In genomic region chr2:141508086-141508749, GRCh38 we compare ENCODE assay signal across 17 cellular contexts.
A peak's percentile ranks its signal among the peaks of the same experiment; 100 is the strongest.
DNase-seq lines count a peak whose midpoint lies in the region; ATAC-seq and TF ChIP-seq lines count a peak whose summit lies in the region.
"Had no signal": no experiment of that assay in that cellular context is flagged by ENCODE, and none has a peak within 500 bp of the region (broad histone marks: within the 10 kb centered on the region; RNA-seq: fewer than 3 reads in every experiment).

No MANE protein-coding gene starts in this region.

- no peak overlapping the region for H3K18ac ChIP-seq in IMR-90 (ENCODE audit: low read depth, low read length)

- H3K9me1 ChIP-seq in IMR-90 (ENCODE audit: insufficient read depth, low read length) = no peaks in the 10 kb centered on the region

- H3K9ac ChIP-seq in IMR-90 (ENCODE audit: low read depth, low read length) = no peak overlapping the region

- no peaks in the 10 kb centered on the region for H3K9me3 Mint-ChIP-seq in activated CD4-positive, alpha-beta T cell treated with anti-CD3 and anti-CD28 coated beads, Interleukin-2, amount 10 ng/mL, durations not matched to agents 24 days and 14 days
- H3K9me3 Mint-ChIP-seq: GM23338 had no signal

- peak overlapping the region; percentile 52; the same call in 1 of the 2 replicates for H2BK120ac ChIP-seq in IMR-90 (ENCODE audit: low read depth, low read length)

- H3K27ac Mint-ChIP-seq in activated CD4-positive, alpha-beta T cell treated with anti-CD3 and anti-CD28 coated beads, Interleukin-2, amount 10 ng/mL, durations not matched to agents 24 days and 14 days = no peak overlapping the region
- H3K27ac Mint-ChIP-seq: CD8-positive, alpha-beta T cell; GM23338 had no signal

- no TSS peak for BruUV-seq in IMR-90 (replicated peaks; lab: Mats Ljungman, UMichigan)

- peak; percentile 2 for DNase-seq in AG08395 (ENCODE audit: low spot score)
- peak; percentile 33 for DNase-seq in IMR-90
- no peak for DNase-seq in activated CD4-positive, alpha-beta T cell treated with anti-CD3 and anti-CD28 coated beads, Interleukin-2, amount 10 ng/mL, durations not matched to agents 24 days and 14 days
- no peak for DNase-seq in A172 (ENCODE audit: low spot score)
- DNase-seq: 8988T; BE2C; CD8-positive, alpha-beta T cell; COR-L47; DND-41; GF-D8; H7 had no signal

- peak; percentile 71 for ATAC-seq in IMR-90 (ENCODE audit: low read depth)
- ATAC-seq in GM19397 (IDR thresholded peaks at IDR 0.05; ENCODE audit: unreplicated experiment) = no peak
- ATAC-seq: CD8-positive, alpha-beta T cell; GM23338; HepG2 had no signal

- CTCF ChIA-PET in IMR-90 (lab: Yijun Ruan, JAX) = interaction anchor here (0.6 to 1.0 kb wide), 4 partner anchors 10 to 729 kb away, joined by 3 to 4 read pairs (median 3); no protein-coding TSS in a partner anchor

- H2BK5ac ChIP-seq in IMR-90 (ENCODE audit: low read depth, low read length, poor library complexity, severe bottlenecking) = peak overlapping the region; percentile 96

- H2AFZ ChIP-seq in IMR-90 (replicated peaks; ENCODE audit: low read length, poor library complexity) = no peak overlapping the region
- H2AFZ ChIP-seq: GM23338 had no signal

- no peak overlapping the region for H3K4me3 Mint-ChIP-seq in activated CD4-positive, alpha-beta T cell treated with anti-CD3 and anti-CD28 coated beads, Interleukin-2, amount 10 ng/mL, durations not matched to agents 24 days and 14 days
- H3K4me3 Mint-ChIP-seq: CD8-positive, alpha-beta T cell; GM23338 had no signal

- POLR2A ChIA-PET in IMR-90 (lab: Charles Lee; ENCODE audit: unreplicated experiment) = no interaction called here

- H3K4me1 ChIP-seq in IMR-90 (ENCODE audit: control insufficient read depth, insufficient read depth, low read length) (peaks cover 2% of the 10 kb centered on the region; the same call in 1 of the 2 replicates), mesodermal cell (ENCODE audit: control insufficient read depth, insufficient read depth, low read length, poor library complexity, severe bottlenecking) (peaks cover 9% of the 10 kb centered on the region)
- H3K4me1 ChIP-seq: BE2C had no signal

- no peak overlapping the region; the same call in 2 of the 3 replicates for H2BK15ac ChIP-seq in IMR-90 (ENCODE audit: low read depth, low read length)

- no peak overlapping the region for H3K56ac ChIP-seq in IMR-90 (ENCODE audit: extremely low read depth, insufficient read depth, low read length)

- intact Hi-C loops in IMR-90 (cut with micrococcal nuclease) = no loop called here
- intact Hi-C loops in activated CD4-positive, alpha-beta T cell treated with anti-CD3 and anti-CD28 coated beads, Interleukin-2, amount 10 ng/mL, durations not matched to agents 24 days and 14 days (cut with micrococcal nuclease) = no loop called here

- 0 out of 2 replicates have a peak overlapping the region, but pooled peaks have one; percentile 62 for H3K14ac ChIP-seq in IMR-90 (replicated peaks; ENCODE audit: low read depth, low read length)

- no peak overlapping the region for H2BK20ac ChIP-seq in IMR-90 (ENCODE audit: low read depth, low read length)

- no peaks in the 10 kb centered on the region for H3K79me1 ChIP-seq in IMR-90 (ENCODE audit: low read depth in 1 of 2, low read length in 2 of 2)

- dilution Hi-C loops in IMR-90 (cut with HindIII; ENCODE audit: low sequenced_read_pairs, unreplicated experiment) = no loop called here

- H3K36me3 Mint-ChIP-seq in activated CD4-positive, alpha-beta T cell treated with anti-CD3 and anti-CD28 coated beads, Interleukin-2, amount 10 ng/mL, durations not matched to agents 24 days and 14 days (ENCODE audit: low read depth) = no peaks in the 10 kb centered on the region
- H3K36me3 Mint-ChIP-seq: CD8-positive, alpha-beta T cell had no signal

- H3K27me3 Mint-ChIP-seq in activated CD4-positive, alpha-beta T cell treated with anti-CD3 and anti-CD28 coated beads, Interleukin-2, amount 10 ng/mL, durations not matched to agents 24 days and 14 days = no peaks in the 10 kb centered on the region

- H3K4ac ChIP-seq in IMR-90 (ENCODE audit: low read depth, low read length) = no peak overlapping the region

- H3K36me3 ChIP-seq in IMR-90 (ENCODE audit: control insufficient read depth, insufficient read depth, low read length) (no peaks in the 10 kb centered on the region), mesodermal cell (ENCODE audit: control insufficient read depth, insufficient read depth, low read length) (no peaks in the 10 kb centered on the region)
- H3K36me3 ChIP-seq: BE2C had no signal

- H3K4me3 ChIP-seq in IMR-90 (ENCODE audit: insufficient read depth, low read depth, low read length) (no peak overlapping the region), mesodermal cell (ENCODE audit: extremely low read depth, insufficient read depth, low read length, poor library complexity, severe bottlenecking) (no peak overlapping the region)
- H3K4me3 ChIP-seq: GM23338 had no signal

- H4K91ac ChIP-seq in IMR-90 (ENCODE audit: insufficient read depth, low read depth, low read length) = no peak overlapping the region

- no peak overlapping the region for H3K23ac ChIP-seq in IMR-90 (ENCODE audit: low read depth, low read length)

- no peaks in the 10 kb centered on the region for H4K20me1 ChIP-seq in IMR-90 (ENCODE audit: insufficient read depth, low read length)

- no peak overlapping the region for H3K27ac ChIP-seq in IMR-90 (ENCODE audit: insufficient read depth, low read length)
- peak overlapping the region; percentile 70 for H3K27ac ChIP-seq in VCaP
- H3K27ac ChIP-seq in mesodermal cell (ENCODE audit: low read depth, low read length, severe bottlenecking) = peak overlapping the region; percentile 55
- H3K27ac ChIP-seq: C4-2B had no signal

- H2AK5ac ChIP-seq in IMR-90 (ENCODE audit: low read depth, low read length) = no peak overlapping the region

- TF ChIP-seq CTCF in IMR-90 (conservative IDR thresholded peaks at IDR 0.05; ENCODE audit: low read depth, low read length) (no peak), VCaP (conservative IDR thresholded peaks at IDR 0.05) (no peak)

- no peaks in the 10 kb centered on the region for H3K4me1 Mint-ChIP-seq in activated CD4-positive, alpha-beta T cell treated with anti-CD3 and anti-CD28 coated beads, Interleukin-2, amount 10 ng/mL, durations not matched to agents 24 days and 14 days
- H3K4me1 Mint-ChIP-seq: GM23338 had no signal

- H2AK9ac ChIP-seq in IMR-90 (replicated peaks; ENCODE audit: low read depth, low read length, poor library complexity) = no peak overlapping the region

- TF ChIP-seq POLR2A in IMR-90 (IDR thresholded peaks at IDR 0.05; ENCODE audit: low read depth, low read length) = no peak

- H3K4me2 ChIP-seq in IMR-90 (ENCODE audit: low read depth, low read length) = peak overlapping the region; percentile 8; the same call in 1 of the 2 replicates
- H3K4me2 ChIP-seq: GM23338 had no signal

- no peak overlapping the region; the same call in 1 of the 2 replicates for H4K5ac ChIP-seq in IMR-90 (ENCODE audit: low read depth, low read length)

- no peaks in the 10 kb centered on the region for H3K9me3 ChIP-seq in IMR-90 (ENCODE audit: control insufficient read depth, insufficient read depth, low read length)
- H3K9me3 ChIP-seq in mesodermal cell (ENCODE audit: control insufficient read depth, low read length) = no peaks in the 10 kb centered on the region
- H3K9me3 ChIP-seq: BE2C had no signal

- no peak for TF ChIP-seq RAD21 in IMR-90 (IDR thresholded peaks at IDR 0.05; ENCODE audit: low read length)

- in situ Hi-C loops in IMR-90 (cut with MboI; ENCODE audit: low sequenced_read_pairs) = no loop called here

- no peaks in the 10 kb centered on the region for H3K27me3 ChIP-seq in IMR-90 (ENCODE audit: control insufficient read depth, insufficient read depth, low read length)
- H3K27me3 ChIP-seq: BE2C had no signal

- peak overlapping the region in 1 of 2 experiments; percentile 60; a peak in 1 of 4 replicates for H4K8ac ChIP-seq in IMR-90 (ENCODE audit: low read depth in 2 of 2, low read length in 2 of 2)

TF ChIP-seq in IMR-90, 13 proteins besides CTCF, POLR2A, EP300 and RAD21:
- TF ChIP-seq CHD1 (IDR thresholded peaks at IDR 0.05; ENCODE audit: low read depth, low read length) (no peak), USF2 (IDR thresholded peaks at IDR 0.05; ENCODE audit: low read depth, low read length) (no peak), MAFK (IDR thresholded peaks at IDR 0.05; ENCODE audit: low read depth, low read length) (no peak), FOS (IDR thresholded peaks at IDR 0.05; ENCODE audit: low read depth, low read length) (no peak), NFE2L2 (IDR thresholded peaks at IDR 0.05; ENCODE audit: low read depth, low read length) (no peak), MXI1 (IDR thresholded peaks at IDR 0.05; ENCODE audit: borderline replicate concordance, low read depth, low read length) (no peak), RCOR1 (IDR thresholded peaks at IDR 0.05; ENCODE audit: insufficient replicate concordance, low read length) (no peak), BHLHE40 (IDR thresholded peaks at IDR 0.05; ENCODE audit: low read depth, low read length) (no peak), SMC3 (IDR thresholded peaks at IDR 0.05; ENCODE audit: low read depth, low read length) (no peak), RFX5 (IDR thresholded peaks at IDR 0.05; ENCODE audit: low read depth, low read length) (no peak), CEBPB (IDR thresholded peaks at IDR 0.05; ENCODE audit: low read depth, low read length) (no peak), MAZ (IDR thresholded peaks at IDR 0.05; ENCODE audit: borderline replicate concordance, low read depth, low read length) (no peak)
- TF ChIP-seq, protein P1, sequence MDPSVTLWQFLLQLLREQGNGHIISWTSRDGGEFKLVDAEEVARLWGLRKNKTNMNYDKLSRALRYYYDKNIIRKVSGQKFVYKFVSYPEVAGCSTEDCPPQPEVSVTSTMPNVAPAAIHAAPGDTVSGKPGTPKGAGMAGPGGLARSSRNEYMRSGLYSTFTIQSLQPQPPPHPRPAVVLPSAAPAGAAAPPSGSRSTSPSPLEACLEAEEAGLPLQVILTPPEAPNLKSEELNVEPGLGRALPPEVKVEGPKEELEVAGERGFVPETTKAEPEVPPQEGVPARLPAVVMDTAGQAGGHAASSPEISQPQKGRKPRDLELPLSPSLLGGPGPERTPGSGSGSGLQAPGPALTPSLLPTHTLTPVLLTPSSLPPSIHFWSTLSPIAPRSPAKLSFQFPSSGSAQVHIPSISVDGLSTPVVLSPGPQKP (IDR thresholded peaks at IDR 0.05; ENCODE audit: borderline replicate concordance, low read depth, low read length) = no peak

Comparison
In these comparisons a context has a peak if more than half of its experiments do, and no peak if none do; other contexts are left out.
1. DNase-seq: peak in AG08395 (single experiment) and IMR-90 (single experiment); none in activated CD4-positive, alpha-beta T cell treated with anti-CD3 and anti-CD28 coated beads, Interleukin-2, amount 10 ng/mL, durations not matched to agents 24 days and 14 days (single experiment) and A172 (single experiment).